In the genomic region with DNA sequence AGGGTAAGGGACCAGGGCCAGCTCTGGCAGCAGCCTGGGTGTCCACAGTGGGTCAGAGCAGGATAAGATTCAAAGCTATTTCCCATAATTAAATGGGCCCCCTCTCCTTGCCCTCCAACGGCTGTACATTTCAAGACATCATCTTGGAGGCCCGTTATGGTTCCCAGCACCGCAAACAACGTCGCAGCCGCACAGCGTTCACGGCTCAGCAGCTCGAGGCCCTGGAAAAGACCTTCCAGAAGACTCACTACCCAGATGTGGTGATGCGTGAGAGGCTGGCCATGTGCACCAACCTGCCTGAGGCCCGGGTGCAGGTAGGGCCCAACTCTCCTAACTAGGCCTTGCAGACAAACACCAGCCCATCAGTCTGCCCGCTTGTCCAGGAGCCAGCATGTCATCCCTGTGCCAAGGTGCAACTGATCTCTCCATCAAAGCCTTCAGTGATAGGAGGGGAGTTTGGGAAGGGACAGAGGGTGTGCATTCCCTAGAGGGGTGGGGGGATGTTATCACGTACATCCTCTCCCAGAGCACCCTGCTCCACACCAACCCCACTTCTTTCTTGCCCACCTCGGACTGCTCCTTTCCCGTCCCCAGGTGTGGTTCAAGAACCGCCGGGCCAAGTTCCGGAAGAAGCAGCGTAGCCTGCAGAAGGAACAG, we compare ENCODE assay signal across 22 cellular contexts. TPM values are rescaled to one million over a fixed set of nuclear protein-coding genes. Genes with fewer than 3 reads are reported as not detected.
A peak's percentile ranks its signal among the peaks of the same experiment; 100 is the strongest.
DNase-seq lines count a peak whose midpoint lies in the region; ATAC-seq, FAIRE-seq and TF ChIP-seq lines count a peak whose summit lies in the region.
"Had no signal": no experiment of that assay in that cellular context is flagged by ENCODE, and none has a peak within 500 bp of the region (broad histone marks: within the 10 kb centered on the region; RNA-seq: fewer than 3 reads in every experiment).

No MANE protein-coding gene starts in this region.

- H3K27ac Mint-ChIP-seq in endodermal cell = no peak overlapping the region
- H3K27ac Mint-ChIP-seq: CD4-positive, alpha-beta memory T cell had no signal

- H3K4me3 Mint-ChIP-seq in endodermal cell = no peak overlapping the region
- H3K4me3 Mint-ChIP-seq: CD4-positive, alpha-beta memory T cell had no signal

- H3K4me3 ChIP-seq in K562 (no peak overlapping the region), endodermal cell (ENCODE audit: low read length) (no peak overlapping the region), osteoblast (ENCODE audit: insufficient read depth, low read length) (no peak overlapping the region)

- intact Hi-C loops in K562 (cut with micrococcal nuclease) = no loop called here

- no peaks in the 10 kb centered on the region for H3K79me2 ChIP-seq in K562 (ENCODE audit: control insufficient read depth, insufficient read depth, low read length)
- no peaks in the 10 kb centered on the region for H3K79me2 ChIP-seq in osteoblast (ENCODE audit: insufficient read depth, low read length)

- peaks cover 68% of the 10 kb centered on the region for H3K27me3 Mint-ChIP-seq in endodermal cell (ENCODE audit: insufficient read depth)

- TF ChIP-seq POLR2A in K562 (conservative IDR thresholded peaks at IDR 0.05) = no peak

- in situ Hi-C loops in K562 (cut with MboI) = no loop called here

- H3K4me1 ChIP-seq in K562 (replicated peaks in 1 of 2; ENCODE audit: control insufficient read depth in 2 of 2, insufficient read depth in 2 of 2, low read length in 2 of 2) (peaks cover 25 to 59% of the 10 kb centered on the region in 2 experiments; a peak in 4 of 5 replicates), endodermal cell (ENCODE audit: control insufficient read depth, insufficient read depth, low read length) (no peaks in the 10 kb centered on the region), osteoblast (ENCODE audit: insufficient read depth, low read length) (peaks cover 4% of the 10 kb centered on the region)

- H3K4me2 ChIP-seq in K562 (ENCODE audit: insufficient read depth, low read length) = no peak overlapping the region
- no peak overlapping the region for H3K4me2 ChIP-seq in osteoblast (ENCODE audit: insufficient read depth, low read length)

- no peak for FAIRE-seq in K562 (lab: Jason Lieb, UNC)
- FAIRE-seq: GM12892 had no signal

- BruUV-seq in K562 (replicated peaks; lab: Mats Ljungman, UMichigan) = no TSS peak

- ATAC-seq in K562 (no peak), HG03280 (IDR thresholded peaks at IDR 0.05; ENCODE audit: unreplicated experiment) (no peak)

- H3K27ac ChIP-seq in K562 (ENCODE audit: extremely low read depth, low read depth, low read length) (no peak overlapping the region), endodermal cell (ENCODE audit: low read depth, low read length) (no peak overlapping the region), osteoblast (ENCODE audit: low read depth, low read length) (no peak overlapping the region)

- no peak for TF ChIP-seq RAD21 in K562 (CRISPR knock-in tag; conservative IDR thresholded peaks at IDR 0.05 in 1 of 2, IDR thresholded peaks at IDR 0.05 in 1 of 2)

- H3K9ac ChIP-seq in K562 (ENCODE audit: insufficient read depth in 1 of 2, low read depth in 2 of 2, low read length in 2 of 2) = 0 out of 4 replicates have a peak overlapping the region, but pooled peaks of 1 of the 2 experiments have one; percentile 12
- no peak overlapping the region for H3K9ac ChIP-seq in endodermal cell (ENCODE audit: extremely low read depth, low read length, poor library complexity, severe bottlenecking)

- H4K20me1 ChIP-seq in K562 (replicated peaks; ENCODE audit: control insufficient read depth, insufficient read depth, low read length) (no peaks in the 10 kb centered on the region), osteoblast (ENCODE audit: insufficient read depth, low read length) (no peaks in the 10 kb centered on the region)

- H3K9me3 ChIP-seq in K562 (replicated peaks; ENCODE audit: control insufficient read depth, insufficient read depth, low read depth, low read length) (no peaks in the 10 kb centered on the region), endodermal cell (ENCODE audit: control insufficient read depth, low read length) (no peaks in the 10 kb centered on the region), osteoblast (ENCODE audit: low read depth, low read length) (no peaks in the 10 kb centered on the region)

- 82% methylated on average over 19 of the region's 19 CpGs for WGBS in K562 (ENCODE audit: insufficient coverage, low coverage, missing lambda C conversion rate)
- 95 to 99% methylated on average over 16 to 18 of the region's 19 CpGs for WGBS in endodermal cell (ENCODE audit: insufficient coverage in 1 of 2, insufficient read length in 1 of 2), 2 experiments

- DNase-seq in K562 (ENCODE audit: extremely low read depth in 1 of 4, low spot score in 3 of 4) (no peak), endodermal cell (peak; percentile 29), osteoblast (ENCODE audit: insufficient read length, low spot score, missing footprints) (peak; percentile 80), NCI-H526 (lab: John Stamatoyannopoulos, UW) (no peak), occipital lobe (lab: John Stamatoyannopoulos, UW) (no peak)
- DNase-seq: C1 segment of cervical spinal cord; Calu3; CD4-positive, alpha-beta memory T cell; COR-L47; DMS53; DMS79 treated with DMSO at 0.1 percent for 48 hours; GF-D8; GOT3; H7; HCEC 1CT had no signal

- TF ChIP-seq EP300 in K562 (IDR thresholded peaks at IDR 0.05; ENCODE audit: low read length) = no peak

- TF ChIP-seq CTCF in K562 (IDR thresholded peaks at IDR 0.05 in 2 of 3, conservative IDR thresholded peaks at IDR 0.05 in 1 of 3; ENCODE audit: insufficient read depth in 2 of 3, low read depth in 1 of 3, low read length in 3 of 3) = no peak
- no peak for TF ChIP-seq CTCF in endodermal cell (conservative IDR thresholded peaks at IDR 0.05)
- no peak for TF ChIP-seq CTCF in osteoblast (IDR thresholded peaks at IDR 0.05; ENCODE audit: extremely low read depth, low read depth, low read length)

- no peaks in the 10 kb centered on the region for H3K36me3 ChIP-seq in K562 (ENCODE audit: control insufficient read depth, insufficient read depth, low read length)
- H3K36me3 ChIP-seq in endodermal cell (ENCODE audit: control insufficient read depth, insufficient read depth, low read length) = no peaks in the 10 kb centered on the region
- H3K36me3 ChIP-seq in osteoblast (ENCODE audit: insufficient read depth, low read length) = no peaks in the 10 kb centered on the region

- no peaks in the 10 kb centered on the region for H3K27me3 ChIP-seq in K562 (ENCODE audit: control insufficient read depth in 2 of 2, insufficient read depth in 2 of 2, low read length in 2 of 2)
- peaks cover 23% of the 10 kb centered on the region for H3K27me3 ChIP-seq in endodermal cell (ENCODE audit: control insufficient read depth, insufficient read depth, low read length, poor library complexity, severe bottlenecking)
- H3K27me3 ChIP-seq in osteoblast (ENCODE audit: insufficient read depth, low read length) = peaks cover 7% of the 10 kb centered on the region

- no peaks in the 10 kb centered on the region for H3K36me3 Mint-ChIP-seq in endodermal cell (ENCODE audit: low read depth)
- H3K36me3 Mint-ChIP-seq: CD4-positive, alpha-beta memory T cell had no signal

- no peaks in the 10 kb centered on the region for H3K9me1 ChIP-seq in K562 (ENCODE audit: control insufficient read depth, insufficient read depth, low read length)

- CTCF ChIA-PET in K562 (lab: Yijun Ruan, JAX; ENCODE audit: low intra/inter-chr PET ratio) = no interaction called here

- no peaks in the 10 kb centered on the region for H3K9me3 Mint-ChIP-seq in endodermal cell

- no peak overlapping the region for H2AFZ ChIP-seq in K562 (ENCODE audit: low read depth, low read length)
- no peak overlapping the region for H2AFZ ChIP-seq in osteoblast (ENCODE audit: low read length)

- POLR2A ChIA-PET in K562 (lab: Yijun Ruan, JAX) = interaction anchor here (0.6 to 5.8 kb wide), 2 partner anchors 9 to 68 kb away, joined by 3 to 36 read pairs; no protein-coding TSS in a partner anchor

- H3K4me1 Mint-ChIP-seq in endodermal cell = peaks cover 31% of the 10 kb centered on the region
- H3K4me1 Mint-ChIP-seq: CD4-positive, alpha-beta memory T cell had no signal

RNA-seq across cellular contexts. Expression of a gene that starts 20.8 kb away (rescaled TPM):
- 5.4 and 9.4 TPM in 2 replicates for total RNA-seq in K562 (2011; cell fraction: chromatin; rRNA removed; ENCODE audit: low replicate concordance)
- total RNA-seq in K562 (2011; cell fraction: nucleolus; rRNA removed) = 7.1 and 8.2 TPM in 2 replicates
- 7.4 and 7.9 TPM in 2 replicates for total RNA-seq in K562 (2011; cell fraction: nucleoplasm; rRNA removed)
- total RNA-seq in K562 (2014; rRNA removed) (0.86 and 1.2 TPM in 2 replicates), K562 (2014; rRNA removed; fragmentation: Illumina TruSeq; extraction: Trizol) (0.55 and 0.64 TPM in 2 replicates), K562 (2015; rRNA removed; fragmentation: Illumina TruSeq; extraction: Trizol) (0.79 and 1.0 TPM in 2 replicates), K562 (2021) (2.5 and 3.8 TPM in 2 replicates), endodermal cell (10 to 100 TPM in 1 of 2 donors, 1 to 10 TPM in 1; 5.7 to 16.6 TPM), osteoblast (not detected in 2 replicates), occipital lobe (not detected)
- polyA plus RNA-seq in K562 (2011; rRNA removed) (4.3 and 10.7 TPM in 2 replicates), K562 (2014; fragmentation: Illumina TruSeq; extraction: Trizol) (1.6 and 2.4 TPM in 2 replicates), K562 (2014; fragmentation: Nextera tagmentation; extraction: Ambion mirVana) (under 1 TPM; 0.25 to 0.37 TPM), K562 (2014; rRNA removed) (2.3 and 3.4 TPM in 2 replicates)
- polyA plus RNA-seq in K562 (2011; cell fraction: cytosol; rRNA removed) = 5.9 and 9.6 TPM in 2 replicates
- 16.2 and 16.5 TPM in 2 replicates for polyA plus RNA-seq in K562 (2011; cell fraction: nucleus; rRNA removed)
- polyA plus RNA-seq in K562 (2012) = 2.5 and 4.8 TPM in 2 replicates
- polyA minus RNA-seq in K562 (2011; rRNA and poly(A)+ RNA removed) = 2.5 and 3.5 TPM in 2 replicates
- 1.7 and 6.7 TPM in 2 replicates for polyA minus RNA-seq in K562 (2011; cell fraction: cytosol; rRNA and poly(A)+ RNA removed)
- polyA minus RNA-seq in K562 (2011; cell fraction: nucleus; rRNA and poly(A)+ RNA removed) = 1.9 and 3.8 TPM in 2 replicates
- 3.0 TPM for polyA plus RNA-seq in endodermal cell (2013, experiment 1 of 2)
- 3.4 TPM for polyA plus RNA-seq in endodermal cell (2013, experiment 2 of 2)
- total RNA-seq: CD4-positive, alpha-beta memory T cell had no signal
- polyA plus RNA-seq: BJ; CD4-positive, alpha-beta memory T cell had no signal

RNA-seq across cellular contexts. Expression of a gene that starts 41.0 kb away (rescaled TPM):
- not detected in 2 replicates for total RNA-seq in K562 (2011; cell fraction: chromatin; rRNA removed; ENCODE audit: low replicate concordance)
- not detected in 2 replicates for total RNA-seq in K562 (2011; cell fraction: nucleolus; rRNA removed)
- total RNA-seq in K562 (2011; cell fraction: nucleoplasm; rRNA removed) = not detected in 2 replicates
- total RNA-seq in K562 (2014; rRNA removed) (not detected in 2 replicates), K562 (2014; rRNA removed; fragmentation: Illumina TruSeq; extraction: Trizol) (not detected in 2 replicates), K562 (2015; rRNA removed; fragmentation: Illumina TruSeq; extraction: Trizol) (not detected in 2 replicates), K562 (2021) (not detected in 2 replicates), endodermal cell (not detected), osteoblast (not detected in 2 replicates), occipital lobe (not detected)
- polyA plus RNA-seq in K562 (2011; rRNA removed) (not detected in 2 replicates), K562 (2014; fragmentation: Illumina TruSeq; extraction: Trizol) (not detected in 2 replicates), K562 (2014; fragmentation: Nextera tagmentation; extraction: Ambion mirVana) (not detected), K562 (2014; rRNA removed) (not detected in 2 replicates)
- not detected in 2 replicates for polyA plus RNA-seq in K562 (2011; cell fraction: cytosol; rRNA removed)
- polyA plus RNA-seq in K562 (2011; cell fraction: nucleus; rRNA removed) = not detected in 2 replicates
- polyA plus RNA-seq in K562 (2012) = not detected in 2 replicates
- polyA minus RNA-seq in K562 (2011; rRNA and poly(A)+ RNA removed) = not detected in 2 replicates
- polyA minus RNA-seq in K562 (2011; cell fraction: cytosol; rRNA and poly(A)+ RNA removed) = not detected in 2 replicates
- not detected in 2 replicates for polyA minus RNA-seq in K562 (2011; cell fraction: nucleus; rRNA and poly(A)+ RNA removed)
- polyA plus RNA-seq in endodermal cell (2013, experiment 1 of 2) = 0.18 TPM
- polyA plus RNA-seq in endodermal cell (2013, experiment 2 of 2) = not detected
- total RNA-seq: A172; A673; Calu3; CD4-positive, alpha-beta memory T cell; Daoy; G401; H7 had no signal
- polyA plus RNA-seq: BJ; CD4-positive, alpha-beta memory T cell had no signal

Comparison
In these comparisons a context has a peak if more than half of its experiments do, and no peak if none do; other contexts are left out.
1. DNase-seq: peak in endodermal cell (single experiment) and osteoblast (single experiment); none in K562 (0 of 4), NCI-H526 (0 of 2) and occipital lobe (single experiment).